ENCODE assay signal across 26 cellular contexts in the genomic region with DNA sequence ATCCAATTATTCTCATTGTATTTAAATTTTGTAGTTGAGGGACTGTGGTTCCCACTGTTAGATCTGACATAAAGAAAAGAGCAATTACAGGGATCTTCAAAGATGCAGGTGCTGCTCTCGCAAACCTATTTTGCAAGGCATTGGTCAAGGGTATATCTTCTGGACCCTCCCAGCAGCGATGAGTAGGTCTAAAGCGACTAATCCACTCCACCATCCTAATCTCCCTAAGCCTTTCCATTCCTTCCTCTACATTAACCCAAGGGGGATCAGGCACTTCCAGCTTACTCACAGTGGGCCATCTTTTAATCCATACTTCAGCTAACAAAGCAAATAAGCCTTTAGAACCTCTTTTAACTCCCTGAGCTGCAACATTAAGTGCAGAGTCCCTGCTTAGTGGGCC.
"Had no signal": no experiment of that assay in that cellular context is flagged by ENCODE, and none has a peak within 500 bp of the region (broad histone marks: within the 10 kb centered on the region; RNA-seq: fewer than 3 reads in every experiment).

No MANE protein-coding gene starts in this region.

- H3K9me3 ChIP-seq: esophagus squamous epithelium, gastrocnemius medialis, heart left ventricle, left lung, lower lobe of right lung, mucosa of descending colon had no signal

- H3K27ac Mint-ChIP-seq: effector memory CD8-positive, alpha-beta T cell; endodermal cell; immature natural killer cell; mesothelial cell of epicardium; naive B cell had no signal

- H3K36me3 ChIP-seq: esophagus squamous epithelium, gastrocnemius medialis, heart left ventricle, left lung, lower lobe of right lung had no signal

- H3K4me3 Mint-ChIP-seq: effector memory CD8-positive, alpha-beta T cell; endodermal cell; immature natural killer cell; mesothelial cell of epicardium; naive B cell had no signal

- H3K36me3 Mint-ChIP-seq: immature natural killer cell, mesothelial cell of epicardium, naive B cell had no signal

- H3K4me3 ChIP-seq: coronary artery, esophagus squamous epithelium, gastrocnemius medialis, heart left ventricle, hepatocyte, left lung, lower lobe of right lung, mucosa of descending colon had no signal

- H3K27me3 ChIP-seq: esophagus squamous epithelium, gastrocnemius medialis, heart left ventricle, hepatocyte, left lung had no signal

- H3K4me1 ChIP-seq: esophagus squamous epithelium, gastrocnemius medialis, heart left ventricle, left lung, lower lobe of right lung had no signal

- H3K9me3 Mint-ChIP-seq: effector memory CD8-positive, alpha-beta T cell; endodermal cell; immature natural killer cell; mesothelial cell of epicardium; naive B cell had no signal

- H3K27ac ChIP-seq: coronary artery, epithelial cell of prostate, esophagus squamous epithelium, gastrocnemius medialis, heart left ventricle, hepatocyte, left lung, lower lobe of right lung had no signal

- ATAC-seq: effector memory CD8-positive, alpha-beta T cell; esophagus mucosa; gastrocnemius medialis; heart left ventricle; left lung; left ventricle myocardium superior; lower lobe of right lung; mucosa of descending colon had no signal

- DNase-seq: dermis blood vessel endothelial cell; effector CD8-positive, alpha-beta T cell; effector memory CD8-positive, alpha-beta T cell; endodermal cell; erythroblast; esophagus squamous epithelium; foreskin fibroblast; foreskin melanocyte; gastrocnemius medialis; heart left ventricle; hypothalamus; immature natural killer cell; islet precursor cell; kidney; kidney glomerular epithelial cell; left lung; left ventricle myocardium superior; lower lobe of right lung; mesenchymal stem cell; mucosa of descending colon; naive B cell had no signal

- H3K4me1 Mint-ChIP-seq: immature natural killer cell, mesothelial cell of epicardium, naive B cell had no signal
